1 cellular context compared by ENCODE assay signal in the genomic region with DNA sequence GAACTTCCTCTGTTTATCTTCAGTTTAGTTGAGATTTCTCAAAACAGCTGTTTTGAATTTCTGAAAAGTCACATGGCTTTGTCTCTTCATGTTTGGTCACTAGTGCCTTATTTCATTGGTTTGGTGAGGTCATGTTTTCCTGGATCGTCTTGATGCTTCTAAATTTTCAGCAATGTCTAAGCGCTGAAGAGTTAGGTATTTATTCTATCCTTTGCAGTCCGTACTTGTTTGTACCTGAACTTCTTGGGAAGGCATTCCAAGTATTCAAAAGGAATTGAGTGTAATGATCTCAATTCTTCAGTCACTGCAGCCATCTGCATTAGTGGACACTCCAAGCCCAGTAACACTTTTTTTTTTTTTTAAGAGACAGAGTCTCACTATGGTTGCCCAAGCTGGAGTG.
TF ChIP-seq lines count a peak whose summit lies in the region.

No MANE protein-coding gene starts in this region.

TF ChIP-seq in WTC11, 78 proteins besides CTCF, POLR2A, EP300 and RAD21 (continued from another document):
- no peak for TF ChIP-seq IRF2 (CRISPR knock-in tag; IDR thresholded peaks at IDR 0.05; ENCODE audit: borderline replicate concordance, low read depth)
- TF ChIP-seq ZBTB21 (CRISPR knock-in tag; IDR thresholded peaks at IDR 0.05; ENCODE audit: borderline replicate concordance): no peak
- no peak for TF ChIP-seq ZNF138 (CRISPR knock-in tag; conservative IDR thresholded peaks at IDR 0.05)
- TF ChIP-seq ZNF281 (CRISPR knock-in tag; IDR thresholded peaks at IDR 0.05): no peak
- TF ChIP-seq E2F1 (CRISPR knock-in tag; IDR thresholded peaks at IDR 0.05): no peak
- TF ChIP-seq TEAD4 (CRISPR knock-in tag; IDR thresholded peaks at IDR 0.05): no peak
- TF ChIP-seq, protein P1, sequence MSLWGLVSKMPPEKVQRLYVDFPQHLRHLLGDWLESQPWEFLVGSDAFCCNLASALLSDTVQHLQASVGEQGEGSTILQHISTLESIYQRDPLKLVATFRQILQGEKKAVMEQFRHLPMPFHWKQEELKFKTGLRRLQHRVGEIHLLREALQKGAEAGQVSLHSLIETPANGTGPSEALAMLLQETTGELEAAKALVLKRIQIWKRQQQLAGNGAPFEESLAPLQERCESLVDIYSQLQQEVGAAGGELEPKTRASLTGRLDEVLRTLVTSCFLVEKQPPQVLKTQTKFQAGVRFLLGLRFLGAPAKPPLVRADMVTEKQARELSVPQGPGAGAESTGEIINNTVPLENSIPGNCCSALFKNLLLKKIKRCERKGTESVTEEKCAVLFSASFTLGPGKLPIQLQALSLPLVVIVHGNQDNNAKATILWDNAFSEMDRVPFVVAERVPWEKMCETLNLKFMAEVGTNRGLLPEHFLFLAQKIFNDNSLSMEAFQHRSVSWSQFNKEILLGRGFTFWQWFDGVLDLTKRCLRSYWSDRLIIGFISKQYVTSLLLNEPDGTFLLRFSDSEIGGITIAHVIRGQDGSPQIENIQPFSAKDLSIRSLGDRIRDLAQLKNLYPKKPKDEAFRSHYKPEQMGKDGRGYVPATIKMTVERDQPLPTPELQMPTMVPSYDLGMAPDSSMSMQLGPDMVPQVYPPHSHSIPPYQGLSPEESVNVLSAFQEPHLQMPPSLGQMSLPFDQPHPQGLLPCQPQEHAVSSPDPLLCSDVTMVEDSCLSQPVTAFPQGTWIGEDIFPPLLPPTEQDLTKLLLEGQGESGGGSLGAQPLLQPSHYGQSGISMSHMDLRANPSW (CRISPR knock-in tag; conservative IDR thresholded peaks at IDR 0.05; ENCODE audit: low read depth): no peak
- TF ChIP-seq GABPB1 (CRISPR knock-in tag; IDR thresholded peaks at IDR 0.05): no peak
- TF ChIP-seq KAT7 (CRISPR knock-in tag; IDR thresholded peaks at IDR 0.05; ENCODE audit: borderline replicate concordance): no peak
- TF ChIP-seq ZNF671 (CRISPR knock-in tag; IDR thresholded peaks at IDR 0.05): no peak
- TF ChIP-seq NR1H2 (CRISPR knock-in tag; IDR thresholded peaks at IDR 0.05): no peak
